8 cellular contexts compared by ENCODE assay signal in the genomic region with DNA sequence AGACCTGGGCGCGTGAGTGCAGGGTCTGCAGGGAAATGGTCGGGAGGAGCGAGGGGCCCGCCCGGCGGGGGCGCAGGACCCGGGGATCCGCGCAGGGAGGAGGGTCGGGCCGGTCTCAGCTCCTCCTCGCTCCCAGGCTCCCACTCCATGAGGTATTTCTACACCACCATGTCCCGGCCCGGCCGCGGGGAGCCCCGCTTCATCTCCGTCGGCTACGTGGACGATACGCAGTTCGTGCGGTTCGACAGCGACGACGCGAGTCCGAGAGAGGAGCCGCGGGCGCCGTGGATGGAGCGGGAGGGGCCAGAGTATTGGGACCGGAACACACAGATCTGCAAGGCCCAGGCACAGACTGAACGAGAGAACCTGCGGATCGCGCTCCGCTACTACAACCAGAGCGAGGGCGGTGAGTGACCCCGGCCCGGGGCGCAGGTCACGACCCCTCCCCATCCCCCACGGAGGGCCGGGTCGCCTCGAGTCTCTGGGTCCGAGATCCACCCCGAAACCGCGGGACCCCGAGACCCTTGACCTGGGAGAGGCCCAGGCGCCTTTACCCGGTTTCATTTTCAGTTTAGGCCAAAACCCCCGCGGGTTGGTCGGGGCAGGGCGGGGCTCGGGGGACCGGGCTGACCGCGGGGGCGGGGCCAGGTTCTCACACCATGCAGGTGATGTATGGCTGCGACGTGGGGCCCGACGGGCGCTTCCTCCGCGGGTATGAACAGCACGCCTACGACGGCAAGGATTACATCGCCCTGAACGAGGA. TPM values are rescaled to one million over a fixed set of nuclear protein-coding genes. Genes with fewer than 3 reads are reported as not detected.
DNase-seq lines count a peak whose midpoint lies in the region; ATAC-seq and TF ChIP-seq lines count a peak whose summit lies in the region.

No MANE protein-coding gene starts in this region.

- H3K27ac Mint-ChIP-seq in GM23338: no peak overlapping the region

- H3F3A ChIP-seq in GM23338 (replicated peaks; ENCODE audit: low read depth): no peaks in the 10 kb centered on the region

- H3K36me3 Mint-ChIP-seq in GM23338 (ENCODE audit: low read depth): peaks cover 8% of the 10 kb centered on the region

- no peaks in the 10 kb centered on the region for H4K20me1 ChIP-seq in GM23338 (replicated peaks; ENCODE audit: insufficient read depth)

- H3K4me3 ChIP-seq in GM23338: peak overlapping the region; percentile 55

- H3K9me2 ChIP-seq in GM23338 (ENCODE audit: insufficient read depth): no peaks in the 10 kb centered on the region

- H3K4me3 Mint-ChIP-seq in GM23338: peak overlapping the region; percentile 76

- peaks cover 31% of the 10 kb centered on the region for H3K27me3 ChIP-seq in GM23338 (ENCODE audit: insufficient read depth)

- H3K27me3 Mint-ChIP-seq in GM23338 (ENCODE audit: insufficient read depth, low read depth, poor library complexity): peaks cover 44% of the 10 kb centered on the region

- no peaks in the 10 kb centered on the region for H3K36me3 ChIP-seq in GM23338 (ENCODE audit: insufficient read depth)

- H3K9me3 Mint-ChIP-seq in GM23338: peaks cover 13% of the 10 kb centered on the region; the same call in 2 of the 3 replicates

- peak; percentile 86 for DNase-seq in GM10266 (ENCODE audit: extremely low spot score)
- peak; percentile 85 for DNase-seq in GM23338 (ENCODE audit: low spot score)
- peak; percentile 29 for DNase-seq in NCI-H1105 treated with DMSO at 0.1 percent for 48 hours (lab: John Stamatoyannopoulos, UW)
- peak; percentile 71 for DNase-seq in activated T-cell treated with anti-CD3 and anti-CD28 coated beads for 48 hours (ENCODE audit: low read depth)
- DNase-seq in myocyte (ENCODE audit: low read depth): peak; percentile 15
- peak; percentile 34 to 74 for DNase-seq in stimulated activated CD8-positive, alpha-beta memory T cell treated with anti-CD3 and anti-CD28 coated beads, Interleukin-7, amount 100 ng/mL, for 48 hours (ENCODE audit: extremely low read depth in 1 of 2, low read depth in 1 of 2)
- no peak for DNase-seq in NCI-H524 (lab: John Stamatoyannopoulos, UW)

- ATAC-seq in GM23338 (peak; percentile 86), esophagus mucosa (peak; percentile 88)

- no peak for TF ChIP-seq CTCF in GM10266 (IDR thresholded peaks at IDR 0.05; ENCODE audit: control insufficient read depth, insufficient read depth, low read depth, missing control alignments)
- TF ChIP-seq CTCF in GM23338 (conservative IDR thresholded peaks at IDR 0.05; ENCODE audit: low read depth in 2 of 2): no peak

- no peaks in the 10 kb centered on the region; the same call in 1 of the 3 replicates for H3K4me1 Mint-ChIP-seq in GM23338

- peak overlapping the region; percentile 78 for H3K4me2 ChIP-seq in GM23338

- 0 out of 2 replicates have a peak overlapping the region, but pooled peaks have one; percentile 96 for H2AFZ ChIP-seq in GM23338

- H3K27ac ChIP-seq in GM23338 (ENCODE audit: low read depth): no peak overlapping the region

- no peaks in the 10 kb centered on the region for H3K79me2 ChIP-seq in GM23338 (replicated peaks; ENCODE audit: insufficient read depth)

- peaks cover 3% of the 10 kb centered on the region; the same call in 1 of the 2 replicates for H3K4me1 ChIP-seq in GM23338 (ENCODE audit: insufficient read depth)

TF ChIP-seq in GM23338, 12 proteins besides CTCF, POLR2A, EP300 and RAD21:
- TF ChIP-seq POLR2AphosphoS5 (IDR thresholded peaks at IDR 0.05; ENCODE audit: low read depth): no peak; the same call in 1 of the 2 replicates
- no peak for TF ChIP-seq EZH2phosphoT487 (IDR thresholded peaks at IDR 0.05; ENCODE audit: unreplicated experiment)
- no peak for TF ChIP-seq ZNF331 (CRISPR knock-in tag; IDR thresholded peaks at IDR 0.05; ENCODE audit: low read depth)
- no peak for TF ChIP-seq CREB1 (CRISPR knock-in tag; IDR thresholded peaks at IDR 0.05; ENCODE audit: low read depth)
- TF ChIP-seq JUNB (IDR thresholded peaks at IDR 0.05; ENCODE audit: unreplicated experiment): no peak
- TF ChIP-seq NANOG (IDR thresholded peaks at IDR 0.05; ENCODE audit: borderline replicate concordance): no peak
TF ChIP-seq in GM23338: peak in this region for 0.

RNA-seq across cellular contexts. Expression of a gene that starts 54.3 kb away (rescaled TPM):
- total RNA-seq in GM23338 (2014; rRNA removed; shearing (Covaris generic)): 173 and 203 TPM in 2 replicates
- polyA plus RNA-seq in GM23338 (2016; fragmentation: Nextera tagmentation; extraction: Ambion mirVana): 170 and 180 TPM in 2 replicates
- total RNA-seq in esophagus mucosa (100 TPM), myocyte (1,062 and 1,076 TPM in 2 replicates)
- 656 TPM for polyA plus RNA-seq in myocyte (2012)

Comparison
In these comparisons a context has a peak if more than half of its experiments do, and no peak if none do; other contexts are left out.
1. DNase-seq: peak in GM10266 (single experiment), GM23338 (single experiment), NCI-H1105 treated with DMSO at 0.1 percent for 48 hours (single experiment), activated T-cell treated with anti-CD3 and anti-CD28 coated beads for 48 hours (single experiment), myocyte (single experiment) and stimulated activated CD8-positive, alpha-beta memory T cell treated with anti-CD3 and anti-CD28 coated beads, Interleukin-7, amount 100 ng/mL, for 48 hours (2 of 2); none in NCI-H524 (0 of 2).